ENCODE assay signal across 2 cellular contexts in the genomic region with DNA sequence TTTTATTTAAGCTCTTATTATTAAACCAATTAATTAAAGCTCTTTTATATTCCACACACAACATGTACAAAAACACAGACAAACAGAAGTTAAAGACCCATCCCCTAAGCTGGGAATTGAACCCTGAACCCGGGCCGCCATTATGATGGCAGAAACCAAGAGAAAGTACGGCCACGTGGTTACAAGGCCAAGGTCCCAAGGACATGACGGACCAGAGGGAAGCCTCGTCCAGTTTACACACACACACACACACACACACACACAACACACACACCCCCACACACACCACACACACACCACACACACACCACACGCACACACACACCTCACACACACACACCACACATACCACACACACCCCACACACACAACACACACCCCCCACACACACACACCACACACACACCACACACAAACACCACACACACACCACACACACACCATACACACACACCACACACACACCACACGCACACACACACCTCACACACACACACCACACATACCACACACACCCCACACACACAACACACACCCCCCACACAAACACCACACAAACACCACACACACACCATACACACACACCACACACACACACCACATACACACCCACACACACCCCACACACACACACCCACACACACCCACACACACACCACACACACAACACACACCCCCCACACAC. TPM values are rescaled to one million over a fixed set of nuclear protein-coding genes. Genes with fewer than 3 reads are reported as not detected.
"Had no signal": no experiment of that assay in that cellular context is flagged by ENCODE, and none has a peak within 500 bp of the region (broad histone marks: within the 10 kb centered on the region; RNA-seq: fewer than 3 reads in every experiment).

No MANE protein-coding gene starts in this region.

RNA-seq across cellular contexts. Expression of gene PKP3, which starts 44.6 kb away (rescaled TPM):
- total RNA-seq: activated T-helper 1 cell treated with anti-CD3 and anti-CD28 coated beads, Interleukin-12 subunit alpha, Interleukin-12 subunit beta, Interleukin-2, Interleukin-4 antibody, amounts not matched to agents 30 ng/mL and 10 ng/mL and 1 ng/mL, durations not matched to agents 14 hours and 24 hours and 36 hours; naive thymus-derived CD4-positive, alpha-beta T cell had no signal
- polyA plus RNA-seq: naive thymus-derived CD4-positive, alpha-beta T cell had no signal
